8 cellular contexts compared by ENCODE assay signal in the genomic region with DNA sequence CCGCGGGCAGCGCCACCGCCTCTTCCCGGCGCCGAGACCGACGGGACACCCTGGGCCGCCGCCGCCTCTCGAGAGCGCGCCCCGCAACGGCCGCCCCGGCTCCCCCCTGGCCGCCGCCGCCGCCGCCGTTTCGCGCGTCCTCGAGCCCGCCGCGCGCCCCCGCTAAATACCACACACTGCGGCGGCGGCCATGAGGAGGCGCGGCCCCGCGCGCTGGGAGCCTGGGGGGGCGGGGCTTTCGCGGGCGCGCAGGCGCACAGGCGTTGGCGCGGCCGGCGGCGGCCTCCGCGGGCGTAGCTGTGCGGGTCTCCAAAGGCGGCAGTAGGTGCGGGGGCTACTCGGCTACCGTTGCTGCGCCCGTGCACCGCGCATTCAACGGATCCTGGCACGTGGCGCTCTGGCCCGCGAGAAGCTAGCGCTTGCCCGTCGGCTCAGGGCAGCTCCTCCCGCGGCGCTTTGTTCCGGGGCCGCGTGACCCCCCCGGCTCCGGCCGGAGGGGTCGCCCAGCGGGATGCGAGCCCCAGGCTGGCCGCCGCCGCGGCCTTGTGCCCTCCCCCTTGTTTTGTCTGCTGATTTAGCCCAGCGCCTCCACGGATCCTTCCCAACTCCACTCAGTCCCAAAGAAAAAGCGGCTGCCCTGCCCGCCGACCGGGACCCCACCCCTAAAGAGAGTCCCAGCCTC. TPM values are rescaled to one million over a fixed set of nuclear protein-coding genes. Genes with fewer than 3 reads are reported as not detected.
DNase-seq lines count a peak whose midpoint lies in the region; ATAC-seq and TF ChIP-seq lines count a peak whose summit lies in the region.

TSS of gene SIAH1 (minus strand) at position 142 of the 682 bp plus-strand sequence. CDS start 22,985 bp downstream, outside the sequence.

- peaks cover 55% of the 10 kb centered on the region for H3K4me1 Mint-ChIP-seq in chondrocyte (ENCODE audit: low read depth)

- no peaks in the 10 kb centered on the region for H3K9me3 Mint-ChIP-seq in chondrocyte (ENCODE audit: low read depth)

- no peaks in the 10 kb centered on the region for H3K36me3 Mint-ChIP-seq in chondrocyte (ENCODE audit: low read depth)

- H3K4me3 Mint-ChIP-seq in chondrocyte (ENCODE audit: unreplicated experiment) = peak within 1 kb of the TSS; percentile 87

- DNase-seq in A172 (ENCODE audit: low spot score) = peak; percentile 46
- DNase-seq in NCI-H446 (lab: John Stamatoyannopoulos, UW) = peak; percentile 39 to 80
- DNase-seq in activated CD4-positive, alpha-beta T cell treated with anti-CD3 and anti-CD28 coated beads for 24 hours (ENCODE audit: low read depth in 2 of 2) = peak; percentile 77 to 83
- DNase-seq in chondrocyte (ENCODE audit: low spot score) = no peak
- DNase-seq in stimulated activated CD4-positive, alpha-beta T cell treated with anti-CD3 and anti-CD28 coated beads, Interleukin-1b, Interleukin-23, amount 100 ng/mL, for 24 hours (ENCODE audit: low read depth in 4 of 4, low spot score in 1 of 4) = peak; percentile 71 to 83 (median 80)

- no peaks in the 10 kb centered on the region for H3K27me3 ChIP-seq in layer of hippocampus (ENCODE audit: control insufficient read depth, insufficient read depth, low read length)

- peak; percentile 8 for TF ChIP-seq CTCF in chondrocyte (IDR thresholded peaks at IDR 0.05)

- H3K27ac ChIP-seq in layer of hippocampus (ENCODE audit: low read depth, low read length) = peak within 1 kb of the TSS; percentile 97

- ATAC-seq in GM18517 (IDR thresholded peaks at IDR 0.05; ENCODE audit: unreplicated experiment) (peak; percentile 69), HG03039 (IDR thresholded peaks at IDR 0.05; ENCODE audit: unreplicated experiment) (peak; percentile 57)

- H3K27me3 Mint-ChIP-seq in chondrocyte (ENCODE audit: low read depth) = no peaks in the 10 kb centered on the region

- H3K27ac Mint-ChIP-seq in chondrocyte (ENCODE audit: unreplicated experiment) = peak within 1 kb of the TSS; percentile 94

RNA-seq across cellular contexts. Expression of gene SIAH1, which starts in this region (rescaled TPM):
- total RNA-seq in A172 (2014; rRNA removed; shearing (Covaris generic)) = 32.7 and 36.1 TPM in 2 replicates
- 33.8 to 52.0 TPM (median 34.5 TPM) in 3 replicates for total RNA-seq in chondrocyte
